Comparison of ENCODE assay signal across 14 cellular contexts in genomic region chr1:94334764-94335163, GRCh38.
A peak's percentile ranks its signal among the peaks of the same experiment; 100 is the strongest.
DNase-seq lines count a peak whose midpoint lies in the region; ATAC-seq and TF ChIP-seq lines count a peak whose summit lies in the region.
"Had no signal": no experiment of that assay in that cellular context is flagged by ENCODE, and none has a peak within 500 bp of the region (broad histone marks: within the 10 kb centered on the region; RNA-seq: fewer than 3 reads in every experiment).

No MANE protein-coding gene starts in this region.

- H4K20me1 ChIP-seq in hepatocyte (ENCODE audit: insufficient read depth, poor library complexity, severe bottlenecking), result no peaks in the 10 kb centered on the region

- DNase-seq in hepatocyte (ENCODE audit: low spot score) (no peak), erythroblast (lab: John Stamatoyannopoulos, UW) (no peak), suprapubic skin (ENCODE audit: low spot score in 2 of 2) (no peak)
- DNase-seq in stimulated activated CD4-positive, alpha-beta T cell treated with anti-CD3 and anti-CD28 coated beads, Interleukin-12 subunit alpha, Interleukin-12 subunit beta, amount 100 ng/mL, for 4 hours, result no peak
- DNase-seq: body of pancreas, naive B cell, NCI-H1105 treated with DMSO at 0.1 percent for 48 hours, NCI-H510A treated with DMSO at 0.1 percent for 48 hours, SIG-M5 had no signal

- TF ChIP-seq EP300 in suprapubic skin (IDR thresholded peaks at IDR 0.05), result no peak

- no peak for TF ChIP-seq CTCF in hepatocyte (IDR thresholded peaks at IDR 0.05; ENCODE audit: poor library complexity)
- TF ChIP-seq CTCF in suprapubic skin (IDR thresholded peaks at IDR 0.05), result no peak

- H3K9me3 ChIP-seq in hepatocyte (ENCODE audit: low read depth) (no peaks in the 10 kb centered on the region), subcutaneous abdominal adipose tissue (ENCODE audit: control insufficient read depth in 5 of 5, low read length in 5 of 5) (no peaks in the 10 kb centered on the region), suprapubic skin (no peaks in the 10 kb centered on the region)
- H3K9me3 ChIP-seq: body of pancreas had no signal

- H3K4me1 ChIP-seq in hepatocyte (ENCODE audit: insufficient read depth) (no peaks in the 10 kb centered on the region), subcutaneous abdominal adipose tissue (ENCODE audit: control insufficient read depth in 5 of 5, insufficient read depth in 5 of 5, low read length in 5 of 5) (peaks cover 0 to 20% (median 5%) of the 10 kb centered on the region in 5 donors), suprapubic skin (peaks cover 8% of the 10 kb centered on the region)

- WGBS in hepatocyte (ENCODE audit: low lambda C conversion rate, missing lambda C conversion rate), result 71% methylated on average over 2 of the region's 2 CpGs
- 83% methylated on average over 2 of the region's 2 CpGs for WGBS in suprapubic skin

- no peak overlapping the region for H3K4me2 ChIP-seq in hepatocyte

- H3K79me2 ChIP-seq in hepatocyte, result no peaks in the 10 kb centered on the region

- TF ChIP-seq POLR2A in erythroblast (IDR thresholded peaks at IDR 0.05; ENCODE audit: low read length), result no peak
- no peak for TF ChIP-seq POLR2A in suprapubic skin (IDR thresholded peaks at IDR 0.05)

- no peak overlapping the region for H2AFZ ChIP-seq in hepatocyte

- ATAC-seq in GM21526 (IDR thresholded peaks at IDR 0.05; ENCODE audit: low FRiP score, unreplicated experiment) (peak; percentile 50), HG03095 (IDR thresholded peaks at IDR 0.05; ENCODE audit: unreplicated experiment) (peak; percentile 47)
- ATAC-seq: activated CD4-positive, CD25-positive, alpha-beta regulatory T cell treated with anti-CD3 and anti-CD28 coated beads, Interleukin-2, amount 50 U/mL, for 24 hours; body of pancreas; stimulated activated memory B cell treated with anti-CD40 and anti-IgM and Interleukin-4, amounts not matched to agents 10 μg/mL and 1 μg/mL and 100 μg/mL, for 72 hours had no signal

- H3K4me3 ChIP-seq in hepatocyte (no peak overlapping the region), subcutaneous abdominal adipose tissue (ENCODE audit: low read depth in 1 of 5, low read length in 5 of 5) (no peak overlapping the region), suprapubic skin (no peak overlapping the region)
- H3K4me3 ChIP-seq: body of pancreas had no signal

- peak overlapping the region in 2 of 5 donors; percentile 11 to 46 for H3K9ac ChIP-seq in subcutaneous abdominal adipose tissue (ENCODE audit: low read length in 5 of 5)

- H3K9me2 ChIP-seq in hepatocyte (replicated peaks; ENCODE audit: insufficient read depth), result no peaks in the 10 kb centered on the region

- H3K36me3 ChIP-seq in hepatocyte (replicated peaks; ENCODE audit: insufficient read depth, low read depth) (no peaks in the 10 kb centered on the region), subcutaneous abdominal adipose tissue (ENCODE audit: control insufficient read depth in 5 of 5, insufficient read depth in 5 of 5, low read length in 5 of 5) (no peaks in the 10 kb centered on the region), suprapubic skin (no peaks in the 10 kb centered on the region)

- no peaks in the 10 kb centered on the region for H3K27me3 ChIP-seq in hepatocyte
- no peaks in the 10 kb centered on the region for H3K27me3 ChIP-seq in subcutaneous abdominal adipose tissue (ENCODE audit: control insufficient read depth in 5 of 5, insufficient read depth in 4 of 5, low read length in 5 of 5)
- H3K27me3 ChIP-seq in suprapubic skin, result no peaks in the 10 kb centered on the region
- H3K27me3 ChIP-seq: body of pancreas had no signal

- H3K27ac ChIP-seq in hepatocyte (peak overlapping the region; percentile 32), subcutaneous abdominal adipose tissue (ENCODE audit: low read depth, low read length) (peak overlapping the region; percentile 8), suprapubic skin (no peak overlapping the region)
- H3K27ac ChIP-seq: body of pancreas had no signal
